ENCODE assay signal across 19 cellular contexts in the genomic region with DNA sequence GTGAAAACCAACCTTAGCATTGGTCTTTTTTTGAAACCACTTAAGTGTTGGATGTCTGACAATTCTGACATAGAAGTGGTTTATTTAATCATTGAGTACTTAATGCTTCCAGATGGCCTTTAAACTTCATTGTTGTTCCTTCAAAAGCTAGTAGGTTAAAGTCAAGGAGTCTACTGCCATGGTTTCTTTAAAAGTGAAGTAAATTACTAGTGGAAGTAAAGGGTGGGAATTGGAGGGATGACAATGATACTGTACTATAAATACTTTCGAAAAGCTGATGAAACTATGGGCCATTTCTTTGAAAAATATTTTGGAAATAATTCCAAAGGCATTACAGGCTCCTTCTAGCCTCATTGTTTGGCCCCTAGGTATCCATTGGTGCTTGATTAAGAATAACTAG. TPM values are rescaled to one million over a fixed set of nuclear protein-coding genes. Genes with fewer than 3 reads are reported as not detected.
DNase-seq lines count a peak whose midpoint lies in the region; ATAC-seq, FAIRE-seq and TF ChIP-seq lines count a peak whose summit lies in the region.
"Had no signal": no experiment of that assay in that cellular context is flagged by ENCODE, and none has a peak within 500 bp of the region (broad histone marks: within the 10 kb centered on the region; RNA-seq: fewer than 3 reads in every experiment).

No MANE protein-coding gene starts in this region.

- no peak for FAIRE-seq in astrocyte (lab: Jason Lieb, UNC)
- FAIRE-seq: GM12892, GM18507 had no signal

- H3K27ac ChIP-seq in astrocyte (ENCODE audit: low read depth, low read length) (no peak overlapping the region), fibroblast of lung (ENCODE audit: insufficient read depth, low read length) (no peak overlapping the region), osteoblast (ENCODE audit: low read depth, low read length) (no peak overlapping the region)
- H3K27ac ChIP-seq: C4-2B had no signal

- H2AFZ ChIP-seq in astrocyte (ENCODE audit: low read depth, low read length) (no peak overlapping the region), fibroblast of lung (ENCODE audit: low read length) (no peak overlapping the region), osteoblast (ENCODE audit: low read length) (no peak overlapping the region)

- H3K9me3 Mint-ChIP-seq in astrocyte (ENCODE audit: unreplicated experiment): no peaks in the 10 kb centered on the region
- H3K9me3 Mint-ChIP-seq: CD4-positive, alpha-beta T cell; H9 had no signal

- H3K36me3 Mint-ChIP-seq in astrocyte (ENCODE audit: low read depth, unreplicated experiment): peaks cover 31% of the 10 kb centered on the region

- H3K27me3 Mint-ChIP-seq in astrocyte (ENCODE audit: low read depth, unreplicated experiment): no peaks in the 10 kb centered on the region
- H3K27me3 Mint-ChIP-seq: CD4-positive, alpha-beta T cell had no signal

- no peaks in the 10 kb centered on the region for H4K20me1 ChIP-seq in astrocyte (ENCODE audit: insufficient read depth, low read length)
- no peaks in the 10 kb centered on the region for H4K20me1 ChIP-seq in fibroblast of lung (ENCODE audit: control insufficient read depth, extremely low read depth, insufficient read depth, low read length)
- no peaks in the 10 kb centered on the region for H4K20me1 ChIP-seq in osteoblast (ENCODE audit: insufficient read depth, low read length)

- DNase-seq in AG10803 (ENCODE audit: low read depth) (peak; percentile 60), EH (ENCODE audit: low read depth) (peak; percentile 53), astrocyte (ENCODE audit: low read depth) (peak; percentile 60), fibroblast of lung (ENCODE audit: low read depth in 2 of 2) (peak; percentile 16 to 61), osteoblast (ENCODE audit: insufficient read length, low spot score, missing footprints) (no peak), DMS 273 treated with DMSO at 0.1 percent for 48 hours (lab: John Stamatoyannopoulos, UW) (no peak), NCI-H1105 (lab: John Stamatoyannopoulos, UW) (no peak)
- DNase-seq: CD4-positive, alpha-beta T cell; DMS53; DND-41; GDM1; GOT3; H9; KG1 had no signal

- H3K9ac ChIP-seq in astrocyte (ENCODE audit: low read length): no peak overlapping the region
- no peak overlapping the region for H3K9ac ChIP-seq in fibroblast of lung (ENCODE audit: insufficient read depth, low read length)

- H3K4me2 ChIP-seq in astrocyte (ENCODE audit: low read length) (no peak overlapping the region), fibroblast of lung (ENCODE audit: extremely low read depth, insufficient read depth, low read length) (no peak overlapping the region), osteoblast (ENCODE audit: insufficient read depth, low read length) (no peak overlapping the region)

- H3K79me2 ChIP-seq in astrocyte (ENCODE audit: insufficient read depth, low read length) (peaks cover 14% of the 10 kb centered on the region), fibroblast of lung (ENCODE audit: control insufficient read depth, insufficient read depth, low read length) (no peaks in the 10 kb centered on the region), osteoblast (ENCODE audit: insufficient read depth, low read length) (peaks cover 12% of the 10 kb centered on the region)

- H3K4me3 Mint-ChIP-seq in astrocyte (ENCODE audit: unreplicated experiment): no peak overlapping the region
- H3K4me3 Mint-ChIP-seq: CD4-positive, alpha-beta T cell; H9 had no signal

- H3K9me3 ChIP-seq in astrocyte (ENCODE audit: insufficient read depth, low read depth, low read length) (no peaks in the 10 kb centered on the region), fibroblast of lung (ENCODE audit: control insufficient read depth, insufficient read depth, low read depth, low read length) (no peaks in the 10 kb centered on the region), osteoblast (ENCODE audit: low read depth, low read length) (no peaks in the 10 kb centered on the region)

- H3K27me3 ChIP-seq in astrocyte (ENCODE audit: insufficient read depth, low read length): no peaks in the 10 kb centered on the region
- H3K27me3 ChIP-seq in fibroblast of lung (ENCODE audit: control insufficient read depth, insufficient read depth, low read length): no peaks in the 10 kb centered on the region
- H3K27me3 ChIP-seq in osteoblast (ENCODE audit: insufficient read depth, low read length): no peaks in the 10 kb centered on the region

- H3K4me1 ChIP-seq in astrocyte (ENCODE audit: insufficient read depth, low read length) (peaks cover 22% of the 10 kb centered on the region), fibroblast of lung (ENCODE audit: control insufficient read depth, extremely low read depth, insufficient read depth, low read length) (peaks cover 2% of the 10 kb centered on the region), osteoblast (ENCODE audit: insufficient read depth, low read length) (peaks cover 21% of the 10 kb centered on the region)

- TF ChIP-seq CTCF in AG10803 (conservative IDR thresholded peaks at IDR 0.05; ENCODE audit: low read length): no peak
- TF ChIP-seq CTCF in astrocyte (IDR thresholded peaks at IDR 0.05; ENCODE audit: insufficient read depth, low read depth, low read length): no peak
- no peak for TF ChIP-seq CTCF in fibroblast of lung (conservative IDR thresholded peaks at IDR 0.05 in 1 of 2, IDR thresholded peaks at IDR 0.05 in 1 of 2; ENCODE audit: low read depth in 1 of 2, low read length in 2 of 2)
- no peak for TF ChIP-seq CTCF in osteoblast (IDR thresholded peaks at IDR 0.05; ENCODE audit: extremely low read depth, low read depth, low read length)

- H3K4me3 ChIP-seq in AG10803 (ENCODE audit: low read length) (no peak overlapping the region), astrocyte (ENCODE audit: insufficient read depth, low read depth, low read length) (no peak overlapping the region), fibroblast of lung (replicated peaks in 1 of 4; ENCODE audit: control extremely low read depth in 1 of 4, insufficient read depth in 1 of 4, low read depth in 3 of 4, low read length in 4 of 4) (no peak overlapping the region), osteoblast (ENCODE audit: insufficient read depth, low read length) (no peak overlapping the region)

- H3K36me3 ChIP-seq in astrocyte (ENCODE audit: insufficient read depth, low read length) (peaks cover 31% of the 10 kb centered on the region), fibroblast of lung (ENCODE audit: control insufficient read depth, insufficient read depth, low read length) (no peaks in the 10 kb centered on the region), osteoblast (ENCODE audit: insufficient read depth, low read length) (peaks cover 42% of the 10 kb centered on the region)

- no peak for ATAC-seq in HG02798 (IDR thresholded peaks at IDR 0.05; ENCODE audit: poor library complexity, unreplicated experiment)

- peaks cover 37% of the 10 kb centered on the region for H3K4me1 Mint-ChIP-seq in astrocyte (ENCODE audit: low read depth, unreplicated experiment)

- no peak overlapping the region for H3K27ac Mint-ChIP-seq in astrocyte (ENCODE audit: unreplicated experiment)
- H3K27ac Mint-ChIP-seq: CD4-positive, alpha-beta T cell; H9 had no signal

RNA-seq across cellular contexts. Expression of gene ATP10D, which starts 51.9 kb away (rescaled TPM):
- 69.6 and 75.8 TPM in 2 replicates for total RNA-seq in astrocyte
- 31.3 and 40.8 TPM in 2 replicates for total RNA-seq in fibroblast of lung
- 24.6 and 29.0 TPM in 2 replicates for polyA plus RNA-seq in fibroblast of lung
- 14.4 and 17.7 TPM in 2 replicates for polyA plus RNA-seq in fibroblast of lung (2012)
- 102 and 118 TPM in 2 replicates for polyA minus RNA-seq in fibroblast of lung (ENCODE audit: low replicate concordance)
- total RNA-seq in osteoblast: 49.8 and 51.8 TPM in 2 replicates
- total RNA-seq: HT-29 had no signal

Comparison
In these comparisons a context has a peak if more than half of its experiments do, and no peak if none do; other contexts are left out.
1. DNase-seq: peak in AG10803 (single experiment), EH (single experiment), astrocyte (single experiment) and fibroblast of lung (2 of 2); none in osteoblast (single experiment), DMS 273 treated with DMSO at 0.1 percent for 48 hours (single experiment) and NCI-H1105 (single experiment).